In the genomic region with DNA sequence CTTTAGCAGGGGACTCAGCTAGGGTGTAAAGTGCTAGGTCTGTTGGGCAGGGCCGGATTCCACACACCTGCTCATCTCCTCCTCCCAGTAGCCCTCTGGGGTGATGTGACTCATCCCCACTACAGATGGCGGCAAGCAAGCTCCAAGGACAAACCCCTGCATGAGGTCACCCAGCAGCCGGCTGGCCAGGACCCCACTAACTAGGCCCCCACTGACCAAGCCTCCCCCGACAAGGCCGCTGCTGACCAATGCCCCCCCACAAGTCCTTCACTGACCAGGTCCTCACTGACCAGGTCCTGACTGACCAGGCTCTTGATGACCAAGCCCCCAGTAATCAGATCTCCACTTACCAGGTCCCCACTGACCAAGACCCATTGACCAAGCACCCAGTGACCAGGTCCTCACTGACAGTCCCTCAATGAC, we compare ENCODE assay signal across 21 cellular contexts. TPM values are rescaled to one million over a fixed set of nuclear protein-coding genes. Genes with fewer than 3 reads are reported as not detected.
DNase-seq lines count a peak whose midpoint lies in the region; ATAC-seq and TF ChIP-seq lines count a peak whose summit lies in the region.
"Had no signal": no experiment of that assay in that cellular context is flagged by ENCODE, and none has a peak within 500 bp of the region (broad histone marks: within the 10 kb centered on the region; RNA-seq: fewer than 3 reads in every experiment).

No MANE protein-coding gene starts in this region.

- H3K9me3 Mint-ChIP-seq in endodermal cell = no peaks in the 10 kb centered on the region
- H3K9me3 Mint-ChIP-seq: activated CD8-positive, alpha-beta T cell treated with anti-CD3 and anti-CD28 coated beads for 36 hours; activated T-cell treated with anti-CD3 and anti-CD28 coated beads, Interleukin-2, amount 50 U/mL, for 72 hours; naive thymus-derived CD4-positive, alpha-beta T cell; T-cell had no signal

- H3K4me1 ChIP-seq in HEK293 (ENCODE audit: control insufficient read depth, insufficient read depth, low read length) (no peaks in the 10 kb centered on the region), endodermal cell (ENCODE audit: control insufficient read depth, insufficient read depth, low read length) (peaks cover 13% of the 10 kb centered on the region), trophoblast cell (ENCODE audit: control insufficient read depth in 1 of 2, insufficient read depth in 2 of 2, low read length in 2 of 2) (no peaks in the 10 kb centered on the region)

- H3K4ac ChIP-seq in trophoblast cell (ENCODE audit: low read depth, low read length) = no peak overlapping the region

- H3K27ac Mint-ChIP-seq in endodermal cell = no peak overlapping the region
- H3K27ac Mint-ChIP-seq: activated CD8-positive, alpha-beta T cell treated with anti-CD3 and anti-CD28 coated beads for 36 hours; activated T-cell treated with anti-CD3 and anti-CD28 coated beads, Interleukin-2, amount 50 U/mL, for 72 hours; naive thymus-derived CD4-positive, alpha-beta T cell; progenitor cell of endocrine pancreas; T-cell had no signal

- DNase-seq in activated CD8-positive, alpha-beta memory T cell treated with anti-CD3 and anti-CD28 coated beads, Interleukin-2, amount 50 U/mL, for 48 hours = peak; percentile 25
- DNase-seq in activated CD8-positive, alpha-beta memory T cell treated with anti-CD3 and anti-CD28 coated beads, Interleukin-2, amount 50 U/mL, for 4 hours = no peak
- DNase-seq in endodermal cell (peak; percentile 51), trophoblast cell (no peak)
- peak; percentile 13 for DNase-seq in stimulated activated CD8-positive, alpha-beta memory T cell treated with anti-CD3 and anti-CD28 coated beads, Interleukin-4, amount 100 ng/mL, for 48 hours
- DNase-seq: activated CD8-positive, alpha-beta T cell treated with anti-CD3 and anti-CD28 coated beads for 36 hours; activated T-cell treated with anti-CD3 and anti-CD28 coated beads, Interleukin-2, amount 50 U/mL, for 72 hours; GM23248; naive thymus-derived CD4-positive, alpha-beta T cell; NCI-H2029 treated with DMSO at 0.1 percent for 48 hours; NCI-H446 treated with DMSO at 0.1 percent for 48 hours had no signal

- POLR2A ChIA-PET in HEK293 (lab: Yijun Ruan, JAX) = no interaction called here

- no peak overlapping the region for H3K4me3 ChIP-seq in HEK293 (ENCODE audit: low read depth, low read length)
- no peak overlapping the region for H3K4me3 ChIP-seq in endodermal cell (ENCODE audit: low read length)
- H3K4me3 ChIP-seq in trophoblast cell (ENCODE audit: low read depth, low read length) = no peak overlapping the region
- H3K4me3 ChIP-seq: BLaER1 treated with 17β-estradiol and CSF1 and Interleukin-3, amounts not matched to agents 10 nM and 100 nM; dorsolateral prefrontal cortex; GM23248 had no signal

- peaks cover 34% of the 10 kb centered on the region for H3K4me1 Mint-ChIP-seq in endodermal cell
- H3K4me1 Mint-ChIP-seq: T-cell had no signal

- H3K36me3 Mint-ChIP-seq in endodermal cell (ENCODE audit: low read depth) = no peaks in the 10 kb centered on the region
- H3K36me3 Mint-ChIP-seq: naive thymus-derived CD4-positive, alpha-beta T cell; T-cell had no signal

- H3K4me2 ChIP-seq in trophoblast cell (ENCODE audit: low read length) = no peak overlapping the region
- H3K4me2 ChIP-seq: BLaER1 treated with 17β-estradiol and CSF1 and Interleukin-3, amounts not matched to agents 10 nM and 100 nM had no signal

- no peaks in the 10 kb centered on the region for H3K36me3 ChIP-seq in HEK293 (ENCODE audit: control insufficient read depth in 2 of 2, insufficient read depth in 1 of 2, low read length in 2 of 2)
- no peaks in the 10 kb centered on the region for H3K36me3 ChIP-seq in endodermal cell (ENCODE audit: control insufficient read depth, insufficient read depth, low read length)
- no peaks in the 10 kb centered on the region for H3K36me3 ChIP-seq in trophoblast cell (ENCODE audit: control insufficient read depth in 1 of 2, insufficient read depth in 2 of 2, low read length in 2 of 2)
- H3K36me3 ChIP-seq: BLaER1 treated with 17β-estradiol and CSF1 and Interleukin-3, amounts not matched to agents 10 nM and 100 nM had no signal

- H4K12ac ChIP-seq in trophoblast cell (ENCODE audit: low read depth, low read length) = no peak overlapping the region

- H2AK5ac ChIP-seq in trophoblast cell (ENCODE audit: low read length) = no peak overlapping the region

- no peak overlapping the region for H2BK120ac ChIP-seq in trophoblast cell (ENCODE audit: insufficient read depth, low read length, poor library complexity)

- no peak overlapping the region for H3K18ac ChIP-seq in trophoblast cell (ENCODE audit: low read length)

- no peak overlapping the region for H4K91ac ChIP-seq in trophoblast cell (ENCODE audit: low read depth, low read length)

- H4K8ac ChIP-seq in trophoblast cell (ENCODE audit: low read depth, low read length) = no peak overlapping the region

- H3K27me3 ChIP-seq in endodermal cell (ENCODE audit: control insufficient read depth, insufficient read depth, low read length, poor library complexity, severe bottlenecking) (no peaks in the 10 kb centered on the region), trophoblast cell (ENCODE audit: insufficient read depth, low read length) (no peaks in the 10 kb centered on the region)
- H3K27me3 ChIP-seq: BLaER1 treated with 17β-estradiol and CSF1 and Interleukin-3, amounts not matched to agents 10 nM and 100 nM had no signal

- H2AFZ ChIP-seq in trophoblast cell (ENCODE audit: insufficient read depth, low read length, poor library complexity) = no peak overlapping the region
- H2AFZ ChIP-seq: GM23248 had no signal

- H3K9ac ChIP-seq in endodermal cell (ENCODE audit: extremely low read depth, low read length, poor library complexity, severe bottlenecking) = no peak overlapping the region
- H3K9ac ChIP-seq in trophoblast cell (ENCODE audit: low read length) = no peak overlapping the region
- H3K9ac ChIP-seq: BLaER1 treated with 17β-estradiol and CSF1 and Interleukin-3, amounts not matched to agents 10 nM and 100 nM; GM23248 had no signal

- WGBS in endodermal cell (ENCODE audit: insufficient coverage in 1 of 2, insufficient read length in 1 of 2), 2 experiments = 95 to 100% methylated on average over 1 to 5 of the region's 5 CpGs
- no CpG with 5 or more reads among the region's 5 CpGs for WGBS in trophoblast cell (ENCODE audit: extremely low coverage, insufficient coverage, insufficient read length)

- H2BK5ac ChIP-seq in trophoblast cell (ENCODE audit: low read depth, low read length, poor library complexity) = no peak overlapping the region

- H3K14ac ChIP-seq in trophoblast cell (ENCODE audit: low read length) = no peak overlapping the region

- ATAC-seq in HG03175 (IDR thresholded peaks at IDR 0.05; ENCODE audit: unreplicated experiment) = no peak
- no peak for ATAC-seq in HG03159 (IDR thresholded peaks at IDR 0.05; ENCODE audit: unreplicated experiment)
- ATAC-seq: activated CD8-positive, alpha-beta T cell treated with anti-CD3 and anti-CD28 coated beads for 36 hours; activated T-cell treated with anti-CD3 and anti-CD28 coated beads, Interleukin-2, amount 50 U/mL, for 72 hours; esophagus mucosa; naive thymus-derived CD4-positive, alpha-beta T cell; T-cell had no signal

- H3K27me3 Mint-ChIP-seq in endodermal cell (ENCODE audit: insufficient read depth) = no peaks in the 10 kb centered on the region

- TF ChIP-seq CTCF in HEK293 (tag by site-specific recombination; IDR thresholded peaks at IDR 0.05) (no peak), endodermal cell (conservative IDR thresholded peaks at IDR 0.05) (no peak)

- H3K79me2 ChIP-seq in trophoblast cell (ENCODE audit: control insufficient read depth, insufficient read depth, low read length, poor library complexity) = no peaks in the 10 kb centered on the region

- H3K4me3 Mint-ChIP-seq in endodermal cell = no peak overlapping the region
- H3K4me3 Mint-ChIP-seq: activated CD8-positive, alpha-beta T cell treated with anti-CD3 and anti-CD28 coated beads for 36 hours; activated T-cell treated with anti-CD3 and anti-CD28 coated beads, Interleukin-2, amount 50 U/mL, for 72 hours; naive thymus-derived CD4-positive, alpha-beta T cell; T-cell had no signal

- H3K23ac ChIP-seq in trophoblast cell (ENCODE audit: low read length) = no peak overlapping the region

- H3K79me1 ChIP-seq in trophoblast cell (ENCODE audit: low read length) = no peaks in the 10 kb centered on the region

- H3K27ac ChIP-seq in HEK293 (ENCODE audit: extremely low read depth, low read depth, low read length) (no peak overlapping the region), endodermal cell (ENCODE audit: low read depth, low read length) (no peak overlapping the region), trophoblast cell (ENCODE audit: low read depth, low read length) (no peak overlapping the region)
- H3K27ac ChIP-seq: BLaER1 treated with 17β-estradiol and CSF1 and Interleukin-3, amounts not matched to agents 10 nM and 100 nM; dorsolateral prefrontal cortex; GM23248 had no signal

- CTCF ChIA-PET in HEK293 (lab: Yijun Ruan, JAX) = no interaction called here

- H2BK12ac ChIP-seq in trophoblast cell (ENCODE audit: low read length) = no peak overlapping the region

- H3K9me3 ChIP-seq in HEK293 (ENCODE audit: control insufficient read depth, insufficient read depth, low read depth, low read length) (no peaks in the 10 kb centered on the region), endodermal cell (ENCODE audit: control insufficient read depth, low read length) (no peaks in the 10 kb centered on the region), trophoblast cell (ENCODE audit: insufficient read depth, low read depth, low read length) (peaks cover 4% of the 10 kb centered on the region)
- H3K9me3 ChIP-seq: BLaER1 treated with 17β-estradiol and CSF1 and Interleukin-3, amounts not matched to agents 10 nM and 100 nM had no signal

TF ChIP-seq in HEK293, 187 proteins besides CTCF, POLR2A, EP300 and RAD21:
- TF ChIP-seq ZNF23 (tag by site-specific recombination; IDR thresholded peaks at IDR 0.05; ENCODE audit: borderline replicate concordance) (no peak), SCRT1 (tag by site-specific recombination; IDR thresholded peaks at IDR 0.05; ENCODE audit: borderline replicate concordance) (no peak), BCL11B (tag by site-specific recombination; IDR thresholded peaks at IDR 0.05; ENCODE audit: low read depth) (peak; percentile 69)

RNA-seq across cellular contexts. Expression of gene TNFRSF13B, which starts 36.7 kb away (rescaled TPM):
- 1 to 10 TPM in 1 of 2 donors, under 1 TPM in 1; 0.97 to 1.6 TPM for total RNA-seq in endodermal cell
- 0.21 TPM for polyA plus RNA-seq in endodermal cell (2013, experiment 1 of 2)
- 0.33 TPM for polyA plus RNA-seq in endodermal cell (2013, experiment 2 of 2)
- polyA plus RNA-seq in trophoblast cell (2013) = not detected in 2 replicates
- total RNA-seq: activated CD8-positive, alpha-beta T cell treated with anti-CD3 and anti-CD28 coated beads for 36 hours; activated T-cell treated with anti-CD3 and anti-CD28 coated beads, Interleukin-2, amount 50 U/mL, for 72 hours; GM23248; lower leg skin; progenitor cell of endocrine pancreas; temporal lobe had no signal
- polyA plus RNA-seq: GM23248 had no signal

Comparison
In these comparisons a context has a peak if more than half of its experiments do, and no peak if none do; other contexts are left out.
1. DNase-seq: peak in activated CD8-positive, alpha-beta memory T cell treated with anti-CD3 and anti-CD28 coated beads, Interleukin-2, amount 50 U/mL, for 48 hours (single experiment), endodermal cell (single experiment) and stimulated activated CD8-positive, alpha-beta memory T cell treated with anti-CD3 and anti-CD28 coated beads, Interleukin-4, amount 100 ng/mL, for 48 hours (single experiment); none in activated CD8-positive, alpha-beta memory T cell treated with anti-CD3 and anti-CD28 coated beads, Interleukin-2, amount 50 U/mL, for 4 hours (single experiment) and trophoblast cell (0 of 2).